21 cellular contexts compared by ENCODE assay signal in genomic region chr11:60795291-60795690, GRCh38. TPM values are rescaled to one million over a fixed set of nuclear protein-coding genes. Genes with fewer than 3 reads are reported as not detected.
"Had no signal": no experiment of that assay in that cellular context is flagged by ENCODE, and none has a peak within 500 bp of the region (broad histone marks: within the 10 kb centered on the region; RNA-seq: fewer than 3 reads in every experiment).

No MANE protein-coding gene starts in this region.

- H3K9me3 ChIP-seq: MG63 had no signal

- H3K27ac ChIP-seq: HL-60, SJSA1, SK-N-MC had no signal

- H3K4me3 ChIP-seq: MG63, SJSA1, SK-N-MC had no signal

- H3K4me1 ChIP-seq: SJSA1 had no signal

- H3K27me3 ChIP-seq: MG63 had no signal

- H3K36me3 ChIP-seq: MG63, SJSA1 had no signal

- DNase-seq: Karpas-422, KG1, MG63, NCI-H1092 treated with DMSO at 0.1 percent for 48 hours, NCI-H1436, NCI-H187, NCI-H2029, NCI-H2081 treated with DMSO at 0.1 percent for 48 hours, NCI-H2171, NCI-H226, NCI-H446, NCI-H510A, NCI-H524 treated with DMSO at 0.1 percent for 48 hours, NCI-H69, NCI-H774, Right ventricle myocardium superior, RPMI8226, SIG-M5 had no signal

RNA-seq across cellular contexts. Expression of gene MS4A10, which starts 10.2 kb away (rescaled TPM):
- total RNA-seq: Right ventricle myocardium superior, SJSA1 had no signal

RNA-seq across cellular contexts. Expression of gene MS4A15, which starts 38.6 kb away (rescaled TPM):
- total RNA-seq: Right ventricle myocardium superior, SJSA1 had no signal
